In genomic region chr19:40231057-40231456, GRCh38 we compare ENCODE assay signal across 1 cellular context.
TF ChIP-seq lines count a peak whose summit lies in the region.

No MANE protein-coding gene starts in this region.

TF ChIP-seq in K562, 482 proteins besides CTCF, POLR2A, EP300 and RAD21:
- TF ChIP-seq ZFP1 (CRISPR knock-in tag; IDR thresholded peaks at IDR 0.05) (no peak), MAFF (IDR thresholded peaks at IDR 0.05; ENCODE audit: low read length) (no peak), FOXA3 (CRISPR knock-in tag; conservative IDR thresholded peaks at IDR 0.05 in 1 of 2, IDR thresholded peaks at IDR 0.05 in 1 of 2) (no peak), HOXB6 (CRISPR knock-in tag; IDR thresholded peaks at IDR 0.05; ENCODE audit: borderline replicate concordance) (no peak), RFX1 (IDR thresholded peaks at IDR 0.05) (no peak), AFF1 (IDR thresholded peaks at IDR 0.05; ENCODE audit: low read depth in 1 of 2, partially characterized antibody in 2 of 2) (no peak), BHLHE40 (IDR thresholded peaks at IDR 0.05; ENCODE audit: low read length) (no peak)
- TF ChIP-seq, protein P1, sequence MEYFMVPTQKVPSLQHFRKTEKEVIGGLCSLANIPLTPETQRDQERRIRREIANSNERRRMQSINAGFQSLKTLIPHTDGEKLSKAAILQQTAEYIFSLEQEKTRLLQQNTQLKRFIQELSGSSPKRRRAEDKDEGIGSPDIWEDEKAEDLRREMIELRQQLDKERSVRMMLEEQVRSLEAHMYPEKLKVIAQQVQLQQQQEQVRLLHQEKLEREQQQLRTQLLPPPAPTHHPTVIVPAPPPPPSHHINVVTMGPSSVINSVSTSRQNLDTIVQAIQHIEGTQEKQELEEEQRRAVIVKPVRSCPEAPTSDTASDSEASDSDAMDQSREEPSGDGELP (CRISPR knock-in tag; IDR thresholded peaks at IDR 0.05; ENCODE audit: borderline replicate concordance) = no peak
- TF ChIP-seq, protein P2, sequence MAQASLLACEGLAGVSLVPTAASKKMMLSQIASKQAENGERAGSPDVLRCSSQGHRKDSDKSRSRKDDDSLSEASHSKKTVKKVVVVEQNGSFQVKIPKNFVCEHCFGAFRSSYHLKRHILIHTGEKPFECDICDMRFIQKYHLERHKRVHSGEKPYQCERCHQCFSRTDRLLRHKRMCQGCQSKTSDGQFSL (CRISPR knock-in tag; IDR thresholded peaks at IDR 0.05) = no peak
- TF ChIP-seq, protein P2 (tag; IDR thresholded peaks at IDR 0.05) = no peak
- TF ChIP-seq, protein P3, sequence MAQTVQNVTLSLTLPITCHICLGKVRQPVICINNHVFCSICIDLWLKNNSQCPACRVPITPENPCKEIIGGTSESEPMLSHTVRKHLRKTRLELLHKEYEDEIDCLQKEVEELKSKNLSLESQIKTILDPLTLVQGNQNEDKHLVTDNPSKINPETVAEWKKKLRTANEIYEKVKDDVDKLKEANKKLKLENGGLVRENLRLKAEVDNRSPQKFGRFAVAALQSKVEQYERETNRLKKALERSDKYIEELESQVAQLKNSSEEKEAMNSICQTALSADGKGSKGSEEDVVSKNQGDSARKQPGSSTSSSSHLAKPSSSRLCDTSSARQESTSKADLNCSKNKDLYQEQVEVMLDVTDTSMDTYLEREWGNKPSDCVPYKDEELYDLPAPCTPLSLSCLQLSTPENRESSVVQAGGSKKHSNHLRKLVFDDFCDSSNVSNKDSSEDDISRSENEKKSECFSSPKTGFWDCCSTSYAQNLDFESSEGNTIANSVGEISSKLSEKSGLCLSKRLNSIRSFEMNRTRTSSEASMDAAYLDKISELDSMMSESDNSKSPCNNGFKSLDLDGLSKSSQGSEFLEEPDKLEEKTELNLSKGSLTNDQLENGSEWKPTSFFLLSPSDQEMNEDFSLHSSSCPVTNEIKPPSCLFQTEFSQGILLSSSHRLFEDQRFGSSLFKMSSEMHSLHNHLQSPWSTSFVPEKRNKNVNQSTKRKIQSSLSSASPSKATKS (CRISPR knock-in tag; IDR thresholded peaks at IDR 0.05) = no peak
